In genomic region chr9:34559616-34560546, GRCh38 we compare ENCODE assay signal across 11 cellular contexts. TPM values are rescaled to one million over a fixed set of nuclear protein-coding genes. Genes with fewer than 3 reads are reported as not detected.
DNase-seq lines count a peak whose midpoint lies in the region; ATAC-seq and TF ChIP-seq lines count a peak whose summit lies in the region.
"Had no signal": no experiment of that assay in that cellular context is flagged by ENCODE, and none has a peak within 500 bp of the region (broad histone marks: within the 10 kb centered on the region; RNA-seq: fewer than 3 reads in every experiment).

No MANE protein-coding gene starts in this region.

- H3K36me3 ChIP-seq in tibial nerve = peaks cover 0 to 25% (median 0%) of the 10 kb centered on the region in 3 donors

- peaks cover 25% of the 10 kb centered on the region for H3K4me1 Mint-ChIP-seq in chondrocyte (ENCODE audit: low read depth)
- H3K4me1 Mint-ChIP-seq in activated CD4-positive, alpha-beta T cell treated with anti-CD3 and anti-CD28 coated beads, Interleukin-2, amount 10 ng/mL, durations not matched to agents 7 days and 5 days = no peaks in the 10 kb centered on the region

- peak overlapping the region; percentile 53 for H3K27ac Mint-ChIP-seq in chondrocyte (ENCODE audit: unreplicated experiment)
- no peak overlapping the region for H3K27ac Mint-ChIP-seq in activated CD4-positive, alpha-beta T cell treated with anti-CD3 and anti-CD28 coated beads, Interleukin-2, amount 10 ng/mL, durations not matched to agents 7 days and 5 days

- peaks cover 18% of the 10 kb centered on the region for H3K27me3 Mint-ChIP-seq in chondrocyte (ENCODE audit: low read depth)
- peaks cover 7% of the 10 kb centered on the region for H3K27me3 Mint-ChIP-seq in activated CD4-positive, alpha-beta T cell treated with anti-CD3 and anti-CD28 coated beads, Interleukin-2, amount 10 ng/mL, durations not matched to agents 7 days and 5 days

- CTCF ChIA-PET in activated CD4-positive, alpha-beta T cell treated with anti-CD3 and anti-CD28 coated beads, Interleukin-2, amount 10 ng/mL, durations not matched to agents 7 days and 5 days (lab: Charles Lee) = no interaction called here

- POLR2A ChIA-PET in activated CD4-positive, alpha-beta T cell treated with anti-CD3 and anti-CD28 coated beads, Interleukin-2, amount 10 ng/mL, durations not matched to agents 7 days and 5 days (lab: Charles Lee) = no interaction called here

- no peak overlapping the region for H3K4me3 ChIP-seq in tibial nerve

- peak overlapping the region; percentile 11 for H3K4me3 Mint-ChIP-seq in chondrocyte (ENCODE audit: unreplicated experiment)
- no peak overlapping the region for H3K4me3 Mint-ChIP-seq in activated CD4-positive, alpha-beta T cell treated with anti-CD3 and anti-CD28 coated beads, Interleukin-2, amount 10 ng/mL, durations not matched to agents 7 days and 5 days

- TF ChIP-seq POLR2A in tibial nerve (IDR thresholded peaks at IDR 0.05) = no peak

- TF ChIP-seq CTCF in chondrocyte (IDR thresholded peaks at IDR 0.05) (no peak), tibial nerve (IDR thresholded peaks at IDR 0.05) (no peak)

- 4 to 7% methylated on average over 16 to 19 of the region's 21 CpGs for WGBS in tibial nerve, 2 donors

- H3K9me3 ChIP-seq in tibial nerve = peaks cover 0 to 6% (median 0%) of the 10 kb centered on the region in 4 donors

- peaks cover 5% of the 10 kb centered on the region for H3K36me3 Mint-ChIP-seq in chondrocyte (ENCODE audit: low read depth)
- H3K36me3 Mint-ChIP-seq in activated CD4-positive, alpha-beta T cell treated with anti-CD3 and anti-CD28 coated beads, Interleukin-2, amount 10 ng/mL, durations not matched to agents 7 days and 5 days (ENCODE audit: low read depth) = no peaks in the 10 kb centered on the region

- H3K4me1 ChIP-seq in tibial nerve = peaks cover 0 to 35% (median 17%) of the 10 kb centered on the region in 4 donors

- DNase-seq in DMS53 (lab: John Stamatoyannopoulos, UW) (peak; percentile 10), DMS53 treated with DMSO at 0.1 percent for 48 hours (lab: John Stamatoyannopoulos, UW; ENCODE audit: unreplicated experiment) (no peak), chondrocyte (ENCODE audit: low spot score) (peak; percentile 81), left lobe of liver (ENCODE audit: low spot score) (no peak), tibial nerve (ENCODE audit: low spot score in 2 of 2) (peak in 1 of 2 donors; percentile 37)
- DNase-seq in activated CD4-positive, alpha-beta T cell treated with anti-CD3 and anti-CD28 coated beads, Interleukin-2, amount 10 ng/mL, durations not matched to agents 7 days and 5 days = no peak
- no peak for DNase-seq in activated CD8-positive, alpha-beta memory T cell treated with anti-CD3 and anti-CD28 coated beads for 24 hours
- DNase-seq: activated CD4-positive, CD25-positive, alpha-beta regulatory T cell had no signal

- no peaks in the 10 kb centered on the region for H3K27me3 ChIP-seq in tibial nerve

- peak overlapping the region; percentile 9 to 72 (median 50) for H3K27ac ChIP-seq in tibial nerve
- H3K27ac ChIP-seq: 22Rv1, KMS-11 had no signal

- peak; percentile 57 for ATAC-seq in left lobe of liver
- no peak for ATAC-seq in HG02763 (IDR thresholded peaks at IDR 0.05; ENCODE audit: unreplicated experiment)

- TF ChIP-seq EP300 in tibial nerve (IDR thresholded peaks at IDR 0.05) = peak in 1 of 2 donors; percentile 44

- H3K9me3 Mint-ChIP-seq in chondrocyte (ENCODE audit: low read depth) = peaks cover 3% of the 10 kb centered on the region
- no peaks in the 10 kb centered on the region for H3K9me3 Mint-ChIP-seq in activated CD4-positive, alpha-beta T cell treated with anti-CD3 and anti-CD28 coated beads, Interleukin-2, amount 10 ng/mL, durations not matched to agents 7 days and 5 days

RNA-seq across cellular contexts. Expression of gene CNTFR, which starts 29.6 kb away (rescaled TPM):
- total RNA-seq in chondrocyte (0.12 TPM in 1 of 3 replicates, not detected in the others), left lobe of liver (13.0 TPM), tibial nerve (10 to 100 TPM; 19.8 to 40.9 (median 34.7) TPM)
- not detected for total RNA-seq in activated CD4-positive, alpha-beta T cell treated with anti-CD3 and anti-CD28 coated beads, Interleukin-2, amount 10 ng/mL, durations not matched to agents 7 days and 5 days

RNA-seq across cellular contexts. Expression of gene ENHO, which starts 37.1 kb away (rescaled TPM):
- total RNA-seq in chondrocyte (0.97 to 1.6 TPM (median 1.3 TPM) in 3 replicates), left lobe of liver (3.9 TPM), tibial nerve (10 to 100 TPM in 3 of 4 donors, 1 to 10 TPM in 1; 2.7 to 22.1 (median 16.3) TPM)
- total RNA-seq in activated CD4-positive, alpha-beta T cell treated with anti-CD3 and anti-CD28 coated beads, Interleukin-2, amount 10 ng/mL, durations not matched to agents 7 days and 5 days = not detected

RNA-seq across cellular contexts. Expression of gene RPP25L, which starts 52.0 kb away (rescaled TPM):
- total RNA-seq in chondrocyte (10.6 to 11.0 TPM (median 10.9 TPM) in 3 replicates), left lobe of liver (25.5 TPM), tibial nerve (10 to 100 TPM; 31.4 to 45.9 (median 45.4) TPM)
- total RNA-seq in activated CD4-positive, alpha-beta T cell treated with anti-CD3 and anti-CD28 coated beads, Interleukin-2, amount 10 ng/mL, durations not matched to agents 7 days and 5 days = 10 to 100 TPM; 22.7 to 26.8 TPM

Comparison
In these comparisons a context has a peak if more than half of its experiments do, and no peak if none do; other contexts are left out.
1. DNase-seq: peak in DMS53 (single experiment) and chondrocyte (single experiment); none in DMS53 treated with DMSO at 0.1 percent for 48 hours (single experiment), left lobe of liver (single experiment), activated CD4-positive, alpha-beta T cell treated with anti-CD3 and anti-CD28 coated beads, Interleukin-2, amount 10 ng/mL, durations not matched to agents 7 days and 5 days (single experiment) and activated CD8-positive, alpha-beta memory T cell treated with anti-CD3 and anti-CD28 coated beads for 24 hours (single experiment).
2. RNA of gene CNTFR, which starts 29.6 kb away (total RNA-seq): 19.8 to 40.9 TPM in tibial nerve and 13.0 TPM in left lobe of liver (single experiment); 0.12 TPM in chondrocyte and not detected in activated CD4-positive, alpha-beta T cell treated with anti-CD3 and anti-CD28 coated beads, Interleukin-2, amount 10 ng/mL, durations not matched to agents 7 days and 5 days; every median in the first group is over 10 times any median in the second.